ENCODE assay signal across 10 cellular contexts in the genomic region with DNA sequence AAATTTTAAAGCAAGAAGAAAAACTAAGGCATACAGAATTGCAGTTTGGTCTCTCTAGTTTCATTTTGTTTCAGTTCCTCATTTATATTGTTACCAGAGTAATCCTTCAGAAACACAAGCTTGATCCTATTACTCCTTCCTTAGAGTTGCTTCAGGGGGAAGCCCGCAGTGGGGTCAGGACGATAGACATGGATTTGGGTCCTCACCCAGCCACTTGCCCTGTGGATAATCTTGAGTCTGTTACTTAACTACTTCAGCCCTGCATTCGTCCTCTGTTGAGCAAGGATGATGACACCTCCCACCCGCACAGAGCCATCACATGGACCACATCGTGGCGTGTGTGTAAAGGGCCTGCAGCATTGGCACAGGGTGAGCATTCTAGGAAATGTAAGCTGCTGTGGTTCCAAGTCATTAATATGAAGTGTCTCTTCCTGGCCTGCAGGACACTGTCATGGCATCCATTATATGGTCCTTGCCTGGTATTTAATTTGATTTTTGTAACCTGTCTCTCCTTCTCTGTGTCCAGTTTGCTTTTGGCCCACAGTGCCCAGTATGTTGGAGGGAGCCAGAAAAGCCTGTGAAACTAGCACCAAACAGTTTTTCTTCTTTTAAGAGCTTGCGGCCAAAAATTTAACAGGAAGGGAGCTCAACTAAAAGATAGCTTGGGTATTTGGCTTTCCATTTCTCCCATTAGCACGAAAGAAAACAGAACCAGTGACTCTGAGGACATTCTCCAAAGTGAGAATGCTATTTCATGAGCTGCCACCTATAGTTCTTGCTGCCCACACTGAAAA.
DNase-seq lines count a peak whose midpoint lies in the region; ATAC-seq and TF ChIP-seq lines count a peak whose summit lies in the region.
"Had no signal": no experiment of that assay in that cellular context is flagged by ENCODE, and none has a peak within 500 bp of the region (broad histone marks: within the 10 kb centered on the region; RNA-seq: fewer than 3 reads in every experiment).

No MANE protein-coding gene starts in this region.

- no peaks in the 10 kb centered on the region for H3K36me3 ChIP-seq in psoas muscle (ENCODE audit: insufficient read depth in 1 of 2, low read depth in 1 of 2)

- POLR2A ChIA-PET in WTC11 (lab: Charles Lee) (interaction anchor here (0.9 kb wide), 1 partner anchor 16 kb away, joined by 3 read pairs; no protein-coding TSS in a partner anchor), HEK293T (lab: Yijun Ruan, JAX) (no interaction called here)

- ATAC-seq in GM18867 (IDR thresholded peaks at IDR 0.05; ENCODE audit: unreplicated experiment) = peak; percentile 69
- ATAC-seq in HG03175 (IDR thresholded peaks at IDR 0.05; ENCODE audit: unreplicated experiment) = peak; percentile 71
- peak; percentile 68 to 93 (median 74) for ATAC-seq in psoas muscle
- ATAC-seq in WTC11 = no peak

- TF ChIP-seq CTCF in coronary artery (IDR thresholded peaks at IDR 0.05) = no peak
- no peak for TF ChIP-seq CTCF in psoas muscle (IDR thresholded peaks at IDR 0.05)
- TF ChIP-seq CTCF in WTC11 (IDR thresholded peaks at IDR 0.05) = no peak

- no peak overlapping the region for H3K27ac Mint-ChIP-seq in WTC11
- H3K27ac Mint-ChIP-seq: activated naive CD8-positive, alpha-beta T cell had no signal

- H3K9me3 Mint-ChIP-seq in WTC11 = peaks cover 5% of the 10 kb centered on the region

- peaks cover 46% of the 10 kb centered on the region for H3K4me1 ChIP-seq in psoas muscle

- no peaks in the 10 kb centered on the region for H3K36me3 Mint-ChIP-seq in WTC11

- CTCF ChIA-PET in WTC11 (lab: Charles Lee) = interaction anchor here (0.5 to 1.2 kb wide), 2 partner anchors 20 to 1468 kb away, joined by 3 to 4 read pairs; no protein-coding TSS in a partner anchor
- CTCF ChIA-PET in HEK293T (lab: Yijun Ruan, JAX) = no interaction called here

- no peaks in the 10 kb centered on the region for H3K9me3 ChIP-seq in psoas muscle

- no peak overlapping the region for H3K4me3 Mint-ChIP-seq in WTC11
- H3K4me3 Mint-ChIP-seq: activated naive CD8-positive, alpha-beta T cell had no signal

- H3K27me3 Mint-ChIP-seq in WTC11 (ENCODE audit: low read depth) = no peaks in the 10 kb centered on the region
- H3K27me3 Mint-ChIP-seq: activated naive CD8-positive, alpha-beta T cell had no signal

- H3K27ac ChIP-seq in coronary artery (peak overlapping the region; percentile 64 to 75), psoas muscle (peak overlapping the region; percentile 11)

- DNase-seq in coronary artery (ENCODE audit: low spot score) (no peak), psoas muscle (peak in 1 of 2 donors; percentile 29), WTC11 (ENCODE audit: low spot score) (no peak), foreskin melanocyte (no peak), GDM1 (lab: John Stamatoyannopoulos, UW) (no peak), HEK293T (ENCODE audit: extremely low spot score) (no peak)
- DNase-seq: SHP77 had no signal

- intact Hi-C loops in psoas muscle (cut with DNase I) = no loop called here

- peaks cover 34% of the 10 kb centered on the region for H3K4me1 Mint-ChIP-seq in WTC11

- WGBS in psoas muscle, 3 donors = 37 to 62% (median 40%) methylated on average over 8 of the region's 8 CpGs

- peak overlapping the region; percentile 39 for H3K4me3 ChIP-seq in coronary artery
- H3K4me3 ChIP-seq in psoas muscle = no peak overlapping the region

- H3K27me3 ChIP-seq in psoas muscle (ENCODE audit: insufficient read depth in 3 of 3, low read length in 2 of 3) = no peaks in the 10 kb centered on the region

TF ChIP-seq in WTC11, 78 proteins besides CTCF, POLR2A, EP300 and RAD21 (continues in another document):
- TF ChIP-seq, protein P1, sequence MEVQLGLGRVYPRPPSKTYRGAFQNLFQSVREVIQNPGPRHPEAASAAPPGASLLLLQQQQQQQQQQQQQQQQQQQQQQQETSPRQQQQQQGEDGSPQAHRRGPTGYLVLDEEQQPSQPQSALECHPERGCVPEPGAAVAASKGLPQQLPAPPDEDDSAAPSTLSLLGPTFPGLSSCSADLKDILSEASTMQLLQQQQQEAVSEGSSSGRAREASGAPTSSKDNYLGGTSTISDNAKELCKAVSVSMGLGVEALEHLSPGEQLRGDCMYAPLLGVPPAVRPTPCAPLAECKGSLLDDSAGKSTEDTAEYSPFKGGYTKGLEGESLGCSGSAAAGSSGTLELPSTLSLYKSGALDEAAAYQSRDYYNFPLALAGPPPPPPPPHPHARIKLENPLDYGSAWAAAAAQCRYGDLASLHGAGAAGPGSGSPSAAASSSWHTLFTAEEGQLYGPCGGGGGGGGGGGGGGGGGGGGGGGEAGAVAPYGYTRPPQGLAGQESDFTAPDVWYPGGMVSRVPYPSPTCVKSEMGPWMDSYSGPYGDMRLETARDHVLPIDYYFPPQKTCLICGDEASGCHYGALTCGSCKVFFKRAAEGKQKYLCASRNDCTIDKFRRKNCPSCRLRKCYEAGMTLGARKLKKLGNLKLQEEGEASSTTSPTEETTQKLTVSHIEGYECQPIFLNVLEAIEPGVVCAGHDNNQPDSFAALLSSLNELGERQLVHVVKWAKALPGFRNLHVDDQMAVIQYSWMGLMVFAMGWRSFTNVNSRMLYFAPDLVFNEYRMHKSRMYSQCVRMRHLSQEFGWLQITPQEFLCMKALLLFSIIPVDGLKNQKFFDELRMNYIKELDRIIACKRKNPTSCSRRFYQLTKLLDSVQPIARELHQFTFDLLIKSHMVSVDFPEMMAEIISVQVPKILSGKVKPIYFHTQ (CRISPR knock-in tag; IDR thresholded peaks at IDR 0.05) = no peak

TF ChIP-seq in HEK293T, 16 proteins besides CTCF, POLR2A, EP300 and RAD21:
- TF ChIP-seq ZNF384 (IDR thresholded peaks at IDR 0.05) = no peak
- no peak for TF ChIP-seq ARNT (IDR thresholded peaks at IDR 0.05)
- no peak for TF ChIP-seq HDGF (IDR thresholded peaks at IDR 0.05; ENCODE audit: borderline replicate concordance)
- no peak for TF ChIP-seq ELF4 (IDR thresholded peaks at IDR 0.05)
- no peak for TF ChIP-seq SP1 (IDR thresholded peaks at IDR 0.05)
- no peak for TF ChIP-seq TARDBP (IDR thresholded peaks at IDR 0.05)
- TF ChIP-seq CTBP1 (IDR thresholded peaks at IDR 0.05; ENCODE audit: borderline replicate concordance) = no peak
- TF ChIP-seq L3MBTL2 (conservative IDR thresholded peaks at IDR 0.05) = no peak
- TF ChIP-seq FOXK2 (IDR thresholded peaks at IDR 0.05) = no peak
- TF ChIP-seq FOXA1 (IDR thresholded peaks at IDR 0.05) = no peak
- TF ChIP-seq SUZ12 (IDR thresholded peaks at IDR 0.05) = no peak
- TF ChIP-seq BHLHE40 (IDR thresholded peaks at IDR 0.05; ENCODE audit: borderline replicate concordance) = no peak
- no peak for TF ChIP-seq PKNOX1 (IDR thresholded peaks at IDR 0.05)
- no peak for TF ChIP-seq NFRKB (IDR thresholded peaks at IDR 0.05)
- no peak for TF ChIP-seq FOXM1 (IDR thresholded peaks at IDR 0.05; ENCODE audit: borderline replicate concordance)
- TF ChIP-seq LEF1 (IDR thresholded peaks at IDR 0.05; ENCODE audit: borderline replicate concordance) = no peak
TF ChIP-seq in HEK293T: peak in this region for 0.
